In genomic region chr12:9647825-9648700, GRCh38 we compare ENCODE assay signal across 8 cellular contexts. TPM values are rescaled to one million over a fixed set of nuclear protein-coding genes. Genes with fewer than 3 reads are reported as not detected.
DNase-seq lines count a peak whose midpoint lies in the region; ATAC-seq, FAIRE-seq and TF ChIP-seq lines count a peak whose summit lies in the region.

No MANE protein-coding gene starts in this region.

- POLR2A ChIA-PET in A549 (lab: Yijun Ruan, JAX), result interaction anchor here (1.4 kb wide), 1 partner anchor 8 kb away, joined by 6 read pairs; no protein-coding TSS in a partner anchor
- POLR2A ChIA-PET in WTC11 (lab: Charles Lee), result interaction anchor here (1.0 kb wide), 1 partner anchor 8 kb away, joined by 3 read pairs; no protein-coding TSS in a partner anchor

- H3K4me2 ChIP-seq in A549 (peak overlapping the region; percentile 98), keratinocyte (ENCODE audit: control insufficient read depth, extremely low read depth, insufficient read depth, low read depth, low read length) (peak overlapping the region; percentile 91)

- peak overlapping the region; percentile 86 for H2AFZ ChIP-seq in keratinocyte (ENCODE audit: control insufficient read depth, low read length)

- peaks cover 4% of the 10 kb centered on the region; the same call in 1 of the 2 replicates for H3K27me3 Mint-ChIP-seq in WTC11 (ENCODE audit: low read depth)

- H3K9ac ChIP-seq in keratinocyte (ENCODE audit: control insufficient read depth, extremely low read depth, insufficient read depth, low read length), result peak overlapping the region; percentile 78

- no peak for TF ChIP-seq RAD21 in A549 (conservative IDR thresholded peaks at IDR 0.05 in 1 of 2, IDR thresholded peaks at IDR 0.05 in 1 of 2)

- H3K9me3 Mint-ChIP-seq in WTC11, result peaks cover 20% of the 10 kb centered on the region

- H3K9me3 ChIP-seq in A549 (no peaks in the 10 kb centered on the region), keratinocyte (ENCODE audit: control insufficient read depth, low read depth, low read length) (no peaks in the 10 kb centered on the region)

- H3K4me3 ChIP-seq in A549, result peak overlapping the region; percentile 74
- peak overlapping the region; percentile 64 to 68 for H3K4me3 ChIP-seq in cardiac fibroblast (replicated peaks in 1 of 2; ENCODE audit: low read depth in 2 of 2, low read length in 2 of 2)
- H3K4me3 ChIP-seq in keratinocyte (ENCODE audit: control insufficient read depth in 2 of 3, extremely low read depth in 1 of 3, insufficient read depth in 2 of 3, low read depth in 1 of 3, low read length in 3 of 3), result peak overlapping the region; percentile 41 to 70 (median 67)

- WGBS in A549 (ENCODE audit: missing lambda C conversion rate), result 1% methylated on average over 21 of the region's 55 CpGs

- H3K27ac Mint-ChIP-seq in WTC11, result peak overlapping the region; percentile 94

- H3K4me1 ChIP-seq in A549, result peaks cover 13% of the 10 kb centered on the region; the same call in 2 of the 3 replicates
- H3K4me1 ChIP-seq in keratinocyte (ENCODE audit: control insufficient read depth, extremely low read depth, insufficient read depth, low read length), result peaks cover 30% of the 10 kb centered on the region

- H3K4me3 Mint-ChIP-seq in WTC11, result peak overlapping the region; percentile 90

- H3K79me2 ChIP-seq in keratinocyte (ENCODE audit: control insufficient read depth, insufficient read depth, low read length), result no peaks in the 10 kb centered on the region

- TF ChIP-seq POLR2A in A549 (IDR thresholded peaks at IDR 0.05; ENCODE audit: low read length), result peak; percentile 39; the same call in 1 of the 2 replicates

- peaks cover 42% of the 10 kb centered on the region for H3K4me1 Mint-ChIP-seq in WTC11

- ATAC-seq in A549 (peak; percentile 92 to 97), GM18519 (IDR thresholded peaks at IDR 0.05; ENCODE audit: low FRiP score, unreplicated experiment) (peak; percentile 62), HG03039 (IDR thresholded peaks at IDR 0.05; ENCODE audit: unreplicated experiment) (peak; percentile 68), WTC11 (peak; percentile 92)

- TF ChIP-seq EP300 in A549 (IDR thresholded peaks at IDR 0.05), result no peak

- FAIRE-seq in A549 (lab: Jason Lieb, UNC), result no peak
- FAIRE-seq in keratinocyte (lab: Jason Lieb, UNC), result peak; percentile 77

- H4K20me1 ChIP-seq in keratinocyte (ENCODE audit: control insufficient read depth, extremely low read depth, insufficient read depth, low read length), result no peaks in the 10 kb centered on the region

- no peaks in the 10 kb centered on the region for H3K36me3 ChIP-seq in keratinocyte (ENCODE audit: control insufficient read depth in 2 of 2, extremely low read depth in 1 of 2, insufficient read depth in 2 of 2, low read length in 2 of 2)

- TF ChIP-seq CTCF in A549 (IDR thresholded peaks at IDR 0.05) (no peak), WTC11 (IDR thresholded peaks at IDR 0.05) (no peak), cardiac fibroblast (IDR thresholded peaks at IDR 0.05; ENCODE audit: low read depth, low read length) (peak; percentile 6), keratinocyte (optimal IDR thresholded peaks at IDR 0.05 in 1 of 3, IDR thresholded peaks at IDR 0.05 in 1 of 3, conservative IDR thresholded peaks at IDR 0.05 in 1 of 3; ENCODE audit: extremely low read depth in 1 of 3, insufficient read depth in 2 of 3, low read length in 3 of 3) (no peak)

- no peaks in the 10 kb centered on the region for H3K27me3 ChIP-seq in keratinocyte (ENCODE audit: control insufficient read depth, extremely low read depth, insufficient read depth, low read length)

- H3K36me3 Mint-ChIP-seq in WTC11, result peaks cover 4% of the 10 kb centered on the region; the same call in 1 of the 2 replicates

- H3K27ac ChIP-seq in A549 (peak overlapping the region; percentile 77 to 86), keratinocyte (ENCODE audit: control insufficient read depth, insufficient read depth, low read length) (peak overlapping the region; percentile 81)

- peak; percentile 74 to 83 for DNase-seq in A549 (ENCODE audit: low read depth in 1 of 2, low spot score in 1 of 2)
- DNase-seq in NCI-H2171 (lab: John Stamatoyannopoulos, UW), result peak; percentile 81
- DNase-seq in WTC11 (ENCODE audit: low spot score), result peak; percentile 78
- peak; percentile 65 to 83 for DNase-seq in cardiac fibroblast (ENCODE audit: low read depth in 2 of 2)
- no peak for DNase-seq in keratinocyte (ENCODE audit: low read depth, low spot score)
- DNase-seq in stimulated activated CD4-positive, alpha-beta T cell treated with anti-CD3 and anti-CD28 coated beads, Interleukin-15, amount 100 ng/mL, for 1 hour (ENCODE audit: low read depth in 1 of 2, low spot score in 1 of 2), result peak; percentile 69 to 82

- H3K9me1 ChIP-seq in keratinocyte (ENCODE audit: control insufficient read depth, extremely low read depth, insufficient read depth, low read length), result no peaks in the 10 kb centered on the region

- CTCF ChIA-PET in A549 (lab: Yijun Ruan, JAX), result interaction anchor here (0.6 to 2.1 kb wide), 6 partner anchors 8 to 61 kb away, joined by 3 to 10 read pairs (median 4); no protein-coding TSS in a partner anchor
- CTCF ChIA-PET in WTC11 (lab: Charles Lee), result interaction anchor here (1.0 to 2.6 kb wide), 7 partner anchors 60 to 317 kb away, joined by 3 to 15 read pairs (median 5); no protein-coding TSS in a partner anchor

- dilution Hi-C loops in keratinocyte (cut with MboI; ENCODE audit: extremely low pct_ligation_motif_present, low sequenced_read_pairs), result no loop called here

TF ChIP-seq in A549, 52 proteins besides CTCF, POLR2A, EP300 and RAD21 (continues in another document):
- TF ChIP-seq ELK1 (IDR thresholded peaks at IDR 0.05; ENCODE audit: low read depth, low read length) (no peak), ZC3H11A (IDR thresholded peaks at IDR 0.05) (no peak)

TF ChIP-seq in WTC11, 78 proteins besides CTCF, POLR2A, EP300 and RAD21 (continues in another document):
- peak; percentile 64; the same call in 1 of the 2 replicates for TF ChIP-seq NFE2L1 (CRISPR knock-in tag; IDR thresholded peaks at IDR 0.05)
- 0 out of 2 replicates have a peak, but pooled peaks have one; percentile 53 for TF ChIP-seq CREM (CRISPR knock-in tag; IDR thresholded peaks at IDR 0.05)
- 0 out of 2 replicates have a peak, but pooled peaks have one; percentile 13 for TF ChIP-seq ETV6 (CRISPR knock-in tag; IDR thresholded peaks at IDR 0.05)

RNA-seq across cellular contexts. Expression of gene CLEC2D, which starts 21.4 kb away (rescaled TPM):
- polyA plus RNA-seq in A549 (2011; rRNA removed) (3.3 and 4.0 TPM in 2 replicates), A549 (2017; fragmentation: RNase III; extraction: RNeasy Plus Mini Kit Qiagen cat#74134 plus additional on column Dnase treatment) (1.1 to 1.4 TPM (median 1.3 TPM) in 3 replicates), keratinocyte (0.65 to 2.3 TPM (median 1.6 TPM) in 3 replicates)
- polyA plus RNA-seq in A549 (2012; cell fraction: cytosol; rRNA removed), result 0.28 and 0.39 TPM in 2 replicates
- 2.0 and 4.4 TPM in 2 replicates for polyA plus RNA-seq in A549 (2012; cell fraction: nucleus; rRNA removed)
- polyA minus RNA-seq in A549 (2011; rRNA and poly(A)+ RNA removed), result 1.8 and 2.0 TPM in 2 replicates
- 6.2 to 9.8 TPM (median 7.1 TPM) in 3 replicates for total RNA-seq in WTC11 (2021)
- 2.8 TPM for polyA plus RNA-seq in keratinocyte (2011; ENCODE audit: low read depth)
- polyA plus RNA-seq in keratinocyte (2011; cell fraction: cytosol; rRNA removed), result 0.43 and 0.73 TPM in 2 replicates
- polyA plus RNA-seq in keratinocyte (2011; cell fraction: nucleus; rRNA removed), result 6.2 and 8.4 TPM in 2 replicates
- polyA plus RNA-seq in keratinocyte (2012; ENCODE audit: low replicate concordance), result 0.24 and 0.76 TPM in 2 replicates
- polyA minus RNA-seq in keratinocyte, result 0.40 to 1.3 TPM in 2 of 3 replicates, not detected in the other
- not detected for polyA minus RNA-seq in keratinocyte (2011; cell fraction: cytosol; rRNA and poly(A)+ RNA removed)
- polyA minus RNA-seq in keratinocyte (2011; cell fraction: nucleus; rRNA and poly(A)+ RNA removed), result 1.9 and 5.6 TPM in 2 replicates

RNA-seq across cellular contexts. Expression of gene KLRB1, which starts 40.3 kb away (rescaled TPM):
- polyA plus RNA-seq in A549 (2011; rRNA removed) (not detected in 2 replicates), A549 (2017; fragmentation: RNase III; extraction: RNeasy Plus Mini Kit Qiagen cat#74134 plus additional on column Dnase treatment) (not detected in 3 replicates), keratinocyte (not detected in 3 replicates)
- not detected in 2 replicates for polyA plus RNA-seq in A549 (2012; cell fraction: cytosol; rRNA removed)
- polyA plus RNA-seq in A549 (2012; cell fraction: nucleus; rRNA removed), result not detected in 2 replicates
- polyA minus RNA-seq in A549 (2011; rRNA and poly(A)+ RNA removed), result not detected in 2 replicates
- not detected in 3 replicates for total RNA-seq in WTC11 (2021)
- not detected for polyA plus RNA-seq in keratinocyte (2011; ENCODE audit: low read depth)
- polyA plus RNA-seq in keratinocyte (2011; cell fraction: cytosol; rRNA removed), result not detected in 2 replicates
- polyA plus RNA-seq in keratinocyte (2011; cell fraction: nucleus; rRNA removed), result not detected in 2 replicates
- not detected in 2 replicates for polyA plus RNA-seq in keratinocyte (2012; ENCODE audit: low replicate concordance)
- polyA minus RNA-seq in keratinocyte, result not detected in 3 replicates
- polyA minus RNA-seq in keratinocyte (2011; cell fraction: cytosol; rRNA and poly(A)+ RNA removed), result not detected
- polyA minus RNA-seq in keratinocyte (2011; cell fraction: nucleus; rRNA and poly(A)+ RNA removed), result not detected in 2 replicates

Comparison
In these comparisons a context has a peak if more than half of its experiments do, and no peak if none do; other contexts are left out.
1. Of the 8 proteins assayed by ChIP-seq in both WTC11 and A549: peak only in WTC11: none; only in A549: none; in both: MAX; in neither: 6; mixed calls (peak in some experiments, not most) for 1.